In genomic region chr12:12010277-12011031, GRCh38 we compare ENCODE assay signal across 8 cellular contexts.
DNase-seq lines count a peak whose midpoint lies in the region; ATAC-seq and TF ChIP-seq lines count a peak whose summit lies in the region.

No MANE protein-coding gene starts in this region.

- TF ChIP-seq CTCF in AG09309 (IDR thresholded peaks at IDR 0.05; ENCODE audit: control insufficient read depth, insufficient read depth, low read depth, low read length, missing control alignments): no peak
- no peak for TF ChIP-seq CTCF in dorsolateral prefrontal cortex (IDR thresholded peaks at IDR 0.05 in 54 of 56, conservative IDR thresholded peaks at IDR 0.05 in 2 of 56; ENCODE audit: low read depth in 1 of 56, partially characterized antibody in 56 of 56)

- H3K4me1 ChIP-seq in subcutaneous abdominal adipose tissue (ENCODE audit: control insufficient read depth in 5 of 5, insufficient read depth in 5 of 5, low read length in 5 of 5): peaks cover 0 to 22% (median 10%) of the 10 kb centered on the region in 5 donors

- intact Hi-C loops in dorsolateral prefrontal cortex (cut with DNase I): loop anchor here in 1 of 2 donors (10.0 kb wide), 1 partner anchor 356 kb away; no protein-coding TSS in a partner anchor

- ATAC-seq in HG03520 (IDR thresholded peaks at IDR 0.05; ENCODE audit: unreplicated experiment): peak; percentile 41

- H3K9ac ChIP-seq in subcutaneous abdominal adipose tissue (ENCODE audit: low read length in 5 of 5): peak overlapping the region in 1 of 5 donors; percentile 1

- H3K4me3 ChIP-seq in AG09309 (ENCODE audit: control insufficient read depth, low read depth, low read length): no peak overlapping the region
- peak overlapping the region in 55 of 59 donors; percentile 0 to 63 (median 42) for H3K4me3 ChIP-seq in dorsolateral prefrontal cortex
- peak overlapping the region in 4 of 5 donors; percentile 15 to 53 (median 38) for H3K4me3 ChIP-seq in subcutaneous abdominal adipose tissue (ENCODE audit: low read depth in 1 of 5, low read length in 5 of 5)

- H3K9me3 ChIP-seq in subcutaneous abdominal adipose tissue (ENCODE audit: control insufficient read depth in 5 of 5, low read length in 5 of 5): no peaks in the 10 kb centered on the region

- peak overlapping the region in 29 of 59 donors; percentile 11 to 74 (median 50) for H3K27ac ChIP-seq in dorsolateral prefrontal cortex
- H3K27ac ChIP-seq in subcutaneous abdominal adipose tissue (ENCODE audit: low read depth, low read length): no peak overlapping the region

- no peaks in the 10 kb centered on the region for H3K36me3 ChIP-seq in subcutaneous abdominal adipose tissue (ENCODE audit: control insufficient read depth in 5 of 5, insufficient read depth in 5 of 5, low read length in 5 of 5)

- H3K27me3 ChIP-seq in dorsolateral prefrontal cortex (no peaks in the 10 kb centered on the region), subcutaneous abdominal adipose tissue (ENCODE audit: control insufficient read depth in 5 of 5, insufficient read depth in 4 of 5, low read length in 5 of 5) (peaks cover 0 to 8% (median 0%) of the 10 kb centered on the region in 5 donors)

- DNase-seq in AG09309 (ENCODE audit: low read depth): peak; percentile 31
- DNase-seq in GM19238 (ENCODE audit: insufficient read length, low spot score): peak; percentile 51
- peak; percentile 91 for DNase-seq in UCSD-AML1 (lab: John Stamatoyannopoulos, UW; ENCODE audit: unreplicated experiment)
- DNase-seq in dorsolateral prefrontal cortex: peak in 8 of 10 donors; percentile 39 to 68 (median 54)
- DNase-seq in mucosa of gallbladder (ENCODE audit: low spot score): peak; percentile 53
- DNase-seq in ecto neural progenitor cell (ENCODE audit: low spot score): no peak
